10 cellular contexts compared by ENCODE assay signal in genomic region chr6:46992391-46992790, GRCh38. TPM values are rescaled to one million over a fixed set of nuclear protein-coding genes. Genes with fewer than 3 reads are reported as not detected.
"Had no signal": no experiment of that assay in that cellular context is flagged by ENCODE, and none has a peak within 500 bp of the region (broad histone marks: within the 10 kb centered on the region; RNA-seq: fewer than 3 reads in every experiment).

No MANE protein-coding gene starts in this region.

RNA-seq across cellular contexts. Expression of gene ADGRF1, which starts 49.7 kb away (rescaled TPM):
- total RNA-seq: activated CD4-positive, alpha-beta memory T cell treated with anti-CD3 and anti-CD28 coated beads, Interleukin-2, amount 10 ng/mL, durations not matched to agents 7 days and 5 days; activated CD4-positive, alpha-beta T cell treated with anti-CD3 and anti-CD28 coated beads for 36 hours; activated CD4-positive, alpha-beta T cell treated with anti-CD3 and anti-CD28 coated beads, Interleukin-2, amount 10 ng/mL, durations not matched to agents 7 days and 5 days; activated CD8-positive, alpha-beta memory T cell treated with anti-CD3 and anti-CD28 coated beads, Interleukin-2, amount 10 ng/mL, durations not matched to agents 7 days and 5 days; activated CD8-positive, alpha-beta T cell treated with anti-CD3 and anti-CD28 coated beads, Interleukin-2, amount 10 ng/mL, durations not matched to agents 7 days and 5 days; activated naive CD8-positive, alpha-beta T cell treated with anti-CD3 and anti-CD28 coated beads, Interleukin-2, amount 10 ng/mL, durations not matched to agents 7 days and 5 days; activated T-helper 2 cell treated with anti-CD3 and anti-CD28 coated beads, Interferon-gamma antibody, Interleukin-2, Interleukin-4, amounts not matched to agents 10 μg/mL and 5 μg/mL and 100 μg/mL, durations not matched to agents 14 hours and 24 hours and 36 hours; aorta; cardiac muscle cell; chondrocyte had no signal
- polyA plus RNA-seq: aorta, cardiac muscle cell had no signal
